ENCODE assay signal across 8 cellular contexts in genomic region chr3:4492240-4493007, GRCh38. TPM values are rescaled to one million over a fixed set of nuclear protein-coding genes. Genes with fewer than 3 reads are reported as not detected.
DNase-seq lines count a peak whose midpoint lies in the region; ATAC-seq and TF ChIP-seq lines count a peak whose summit lies in the region.

No MANE protein-coding gene starts in this region.

- peak overlapping the region; percentile 88 for H3K27ac Mint-ChIP-seq in CD4-positive, alpha-beta T cell
- peak overlapping the region; percentile 91 for H3K27ac Mint-ChIP-seq in activated T-cell treated with anti-CD3 and anti-CD28 coated beads, Interleukin-2, amount 50 U/mL, for 24 hours

- no peaks in the 10 kb centered on the region for H3K9me3 Mint-ChIP-seq in CD4-positive, alpha-beta T cell
- H3K9me3 Mint-ChIP-seq in activated T-cell treated with anti-CD3 and anti-CD28 coated beads, Interleukin-2, amount 50 U/mL, for 24 hours: no peaks in the 10 kb centered on the region

- intact Hi-C loops in CD4-positive, alpha-beta T cell (cut with DNase I, micrococcal nuclease): loop anchor here (1.0 to 10.0 kb wide), 11 partner anchors 12 to 1368 kb away; partner anchors contain the start of genes ARL8B (in 1 of the 2), CRBN (in 1 of the 2), EDEM1 (in 1 of the 2) and SETMAR (in 1 of the 2)

- no peak for TF ChIP-seq POLR2A in erythroblast (IDR thresholded peaks at IDR 0.05; ENCODE audit: low read length)

- no peaks in the 10 kb centered on the region for H3K9me3 ChIP-seq in CD4-positive, alpha-beta T cell (ENCODE audit: control insufficient read depth, low read length)
- H3K9me3 ChIP-seq in HEK293 (ENCODE audit: control insufficient read depth, insufficient read depth, low read depth, low read length) (no peaks in the 10 kb centered on the region), mucosa of rectum (ENCODE audit: control insufficient read depth in 2 of 2, low read length in 2 of 2) (no peaks in the 10 kb centered on the region)

- peak overlapping the region; percentile 98 for H3K4me3 Mint-ChIP-seq in CD4-positive, alpha-beta T cell
- H3K4me3 Mint-ChIP-seq in activated T-cell treated with anti-CD3 and anti-CD28 coated beads, Interleukin-2, amount 50 U/mL, for 24 hours: peak overlapping the region; percentile 93

- H3K9ac ChIP-seq in mucosa of rectum (ENCODE audit: low read depth in 1 of 2, low read length in 2 of 2): peak overlapping the region; percentile 57 to 80

- H3K4me1 ChIP-seq in HEK293 (ENCODE audit: control insufficient read depth, insufficient read depth, low read length) (peaks cover 13% of the 10 kb centered on the region), mucosa of rectum (ENCODE audit: control insufficient read depth in 2 of 2, insufficient read depth in 2 of 2, low read length in 2 of 2) (peaks cover 5 to 11% of the 10 kb centered on the region in 2 donors)

- peak; percentile 26 for ATAC-seq in CD4-positive, alpha-beta T cell (ENCODE audit: poor library complexity)
- ATAC-seq in GM19467 (IDR thresholded peaks at IDR 0.05; ENCODE audit: unreplicated experiment): no peak

- POLR2A ChIA-PET in CD4-positive, alpha-beta T cell (lab: Charles Lee): interaction anchor here (0.7 to 6.0 kb wide), 18 partner anchors 9 to 1300 kb away, joined by 3 to 127 read pairs (median 5); partner anchors contain the start of genes ARL8B, SETMAR and SUMF1
- POLR2A ChIA-PET in HEK293 (lab: Yijun Ruan, JAX): interaction anchor here (0.6 to 3.2 kb wide), 24 partner anchors 8 to 563 kb away, joined by 3 to 56 read pairs (median 5); partner anchors contain the start of gene SUMF1

- peaks cover 23% of the 10 kb centered on the region for H3K36me3 Mint-ChIP-seq in CD4-positive, alpha-beta T cell (ENCODE audit: low read depth)
- H3K36me3 Mint-ChIP-seq in activated T-cell treated with anti-CD3 and anti-CD28 coated beads, Interleukin-2, amount 50 U/mL, for 24 hours (ENCODE audit: low read depth): peaks cover 43% of the 10 kb centered on the region

- H3K36me3 ChIP-seq in HEK293 (ENCODE audit: control insufficient read depth in 2 of 2, insufficient read depth in 1 of 2, low read length in 2 of 2) (no peaks in the 10 kb centered on the region), mucosa of rectum (ENCODE audit: control insufficient read depth in 2 of 2, insufficient read depth in 2 of 2, low read length in 2 of 2) (no peaks in the 10 kb centered on the region)

- H3K4me1 Mint-ChIP-seq in CD4-positive, alpha-beta T cell (ENCODE audit: low read depth): peaks cover 45% of the 10 kb centered on the region
- peaks cover 45% of the 10 kb centered on the region for H3K4me1 Mint-ChIP-seq in activated T-cell treated with anti-CD3 and anti-CD28 coated beads, Interleukin-2, amount 50 U/mL, for 24 hours (ENCODE audit: low read depth)

- H3K4me3 ChIP-seq in HEK293 (ENCODE audit: low read depth, low read length) (peak overlapping the region; percentile 71), mucosa of rectum (ENCODE audit: low read length in 2 of 2) (peak overlapping the region; percentile 77 to 89)

- CTCF ChIA-PET in CD4-positive, alpha-beta T cell (lab: Charles Lee): interaction anchor here (1.0 to 2.6 kb wide), 4 partner anchors 12 to 142 kb away, joined by 4 to 20 read pairs (median 8); no protein-coding TSS in a partner anchor
- CTCF ChIA-PET in HEK293 (lab: Yijun Ruan, JAX): interaction anchor here (0.9 to 4.3 kb wide), 4 partner anchors 12 to 141 kb away, joined by 3 to 18 read pairs (median 10); no protein-coding TSS in a partner anchor

- H3K27ac ChIP-seq in CD4-positive, alpha-beta T cell (ENCODE audit: low read depth, low read length): no peak overlapping the region
- H3K27ac ChIP-seq in HEK293 (ENCODE audit: extremely low read depth, low read depth, low read length) (peak overlapping the region; percentile 83), mucosa of rectum (ENCODE audit: low read depth in 2 of 2, low read length in 2 of 2) (peak overlapping the region; percentile 65 to 66), substantia nigra (ENCODE audit: low read depth, low read length, poor library complexity, severe bottlenecking) (peak overlapping the region; percentile 40)

- TF ChIP-seq CTCF in CD4-positive, alpha-beta T cell (IDR thresholded peaks at IDR 0.05): no peak
- peak; percentile 75 for TF ChIP-seq CTCF in HEK293 (tag by site-specific recombination; IDR thresholded peaks at IDR 0.05)

- no peaks in the 10 kb centered on the region for H3K27me3 ChIP-seq in CD4-positive, alpha-beta T cell (ENCODE audit: control insufficient read depth, insufficient read depth, low read length)
- H3K27me3 ChIP-seq in mucosa of rectum (ENCODE audit: control insufficient read depth in 2 of 2, insufficient read depth in 2 of 2, low read length in 2 of 2): peaks cover 0 to 2% of the 10 kb centered on the region in 2 donors

- H3K27me3 Mint-ChIP-seq in CD4-positive, alpha-beta T cell: no peaks in the 10 kb centered on the region
- H3K27me3 Mint-ChIP-seq in activated T-cell treated with anti-CD3 and anti-CD28 coated beads, Interleukin-2, amount 50 U/mL, for 24 hours: peaks cover 6% of the 10 kb centered on the region

- DNase-seq in CD4-positive, alpha-beta T cell: peak; percentile 20 to 56 (median 38)
- DNase-seq in NOMO-1 treated with dmso at 0.1 percent for 144 hours (lab: John Stamatoyannopoulos, UW; ENCODE audit: unreplicated experiment) (peak; percentile 49), erythroblast (lab: John Stamatoyannopoulos, UW) (peak; percentile 54 to 64), substantia nigra (lab: John Stamatoyannopoulos, UW) (peak in 24 of 49 donors; percentile 11 to 60 (median 34))
- peak; percentile 60 for DNase-seq in activated T-cell treated with anti-CD3 and anti-CD28 coated beads, Interleukin-2, amount 50 U/mL, for 24 hours

TF ChIP-seq in HEK293, 187 proteins besides CTCF, POLR2A, EP300 and RAD21 (continues in another document):
- peak; percentile 56 for TF ChIP-seq ATF2 (tag by site-specific recombination; IDR thresholded peaks at IDR 0.05; ENCODE audit: low read depth)
- peak; percentile 95 for TF ChIP-seq ZBTB17 (tag by site-specific recombination; IDR thresholded peaks at IDR 0.05)
- TF ChIP-seq ZNF777 (tag by site-specific recombination; IDR thresholded peaks at IDR 0.05; ENCODE audit: borderline replicate concordance): no peak
- peak; percentile 94 for TF ChIP-seq ZNF335 (tag by site-specific recombination; conservative IDR thresholded peaks at IDR 0.05)
- TF ChIP-seq KLF7 (tag by site-specific recombination; IDR thresholded peaks at IDR 0.05; ENCODE audit: borderline replicate concordance): no peak; the same call in 1 of the 2 replicates
- TF ChIP-seq GFI1B (tag by site-specific recombination; IDR thresholded peaks at IDR 0.05): no peak
- peak; percentile 8; the same call in 1 of the 2 replicates for TF ChIP-seq ZBTB11 (tag by site-specific recombination; conservative IDR thresholded peaks at IDR 0.05; ENCODE audit: low read depth)
- TF ChIP-seq ZNF561 (tag by site-specific recombination; IDR thresholded peaks at IDR 0.05; ENCODE audit: borderline replicate concordance): peak; percentile 79; the same call in 1 of the 2 replicates
- no peak for TF ChIP-seq ZNF549 (tag by site-specific recombination; IDR thresholded peaks at IDR 0.05)
- TF ChIP-seq ZFP69B (tag by site-specific recombination; IDR thresholded peaks at IDR 0.05): no peak
- no peak for TF ChIP-seq ZNF211 (tag by site-specific recombination; IDR thresholded peaks at IDR 0.05; ENCODE audit: low read depth)
- TF ChIP-seq OSR2 (tag by site-specific recombination; IDR thresholded peaks at IDR 0.05): peak; percentile 52
- peak; percentile 89 for TF ChIP-seq FEZF1 (tag by site-specific recombination; IDR thresholded peaks at IDR 0.05)
- TF ChIP-seq ZNF16 (tag by site-specific recombination; IDR thresholded peaks at IDR 0.05; ENCODE audit: low read depth): no peak

RNA-seq across cellular contexts. Expression of gene ITPR1, which starts 0.7 kb away (rescaled TPM):
- 10 to 100 TPM; 57.6 to 59.9 TPM for total RNA-seq in CD4-positive, alpha-beta T cell

RNA-seq across cellular contexts. Expression of gene SUMF1, which starts 25.4 kb away (rescaled TPM):
- 1 to 10 TPM; 7.0 to 8.1 TPM for total RNA-seq in CD4-positive, alpha-beta T cell
